Comparison of ENCODE assay signal across 1 cellular context in genomic region chr6:159929819-159930218, GRCh38.
TF ChIP-seq lines count a peak whose summit lies in the region.

No MANE protein-coding gene starts in this region.

TF ChIP-seq in HepG2, 621 proteins besides CTCF, POLR2A, EP300 and RAD21:
- TF ChIP-seq ZNF17 (CRISPR knock-in tag; IDR thresholded peaks at IDR 0.05) (no peak), MAX (IDR thresholded peaks at IDR 0.05) (peak; percentile 35; the same call in 1 of the 2 replicates), HNF4A (CRISPR knock-in tag; IDR thresholded peaks at IDR 0.05) (no peak), SALL1 (CRISPR knock-in tag; IDR thresholded peaks at IDR 0.05) (peak; percentile 38; the same call in 1 of the 2 replicates), ZNF75D (CRISPR knock-in tag; IDR thresholded peaks at IDR 0.05; ENCODE audit: borderline replicate concordance) (no peak), PHF20 (CRISPR knock-in tag; IDR thresholded peaks at IDR 0.05) (no peak), AHR (CRISPR knock-in tag; IDR thresholded peaks at IDR 0.05) (no peak), NFIC (IDR thresholded peaks at IDR 0.05; ENCODE audit: low read length) (0 out of 2 replicates have a peak, but pooled peaks have one; percentile 26), TERF1 (CRISPR knock-in tag; IDR thresholded peaks at IDR 0.05) (no peak), IRX3 (CRISPR knock-in tag; IDR thresholded peaks at IDR 0.05; ENCODE audit: borderline replicate concordance, low read depth) (no peak), NONO (IDR thresholded peaks at IDR 0.05) (no peak), NONO (CRISPR knock-in tag; conservative IDR thresholded peaks at IDR 0.05) (no peak), ZBTB2 (CRISPR knock-in tag; IDR thresholded peaks at IDR 0.05; ENCODE audit: low read depth) (no peak), SALL2 (CRISPR knock-in tag; IDR thresholded peaks at IDR 0.05) (no peak)
